ENCODE assay signal across 8 cellular contexts in genomic region chr14:58395565-58395814, GRCh38. TPM values are rescaled to one million over a fixed set of nuclear protein-coding genes. Genes with fewer than 3 reads are reported as not detected.
A peak's percentile ranks its signal among the peaks of the same experiment; 100 is the strongest.
DNase-seq lines count a peak whose midpoint lies in the region; ATAC-seq and TF ChIP-seq lines count a peak whose summit lies in the region.

No MANE protein-coding gene starts in this region.

- intact Hi-C loops in left ventricle myocardium inferior (cut with micrococcal nuclease) (no loop called here), left cardiac atrium (cut with DNase I) (no loop called here), breast epithelium (cut with DNase I; ENCODE audit: low total_unique reads) (no loop called here), vagina (cut with DNase I) (loop anchor here (10.0 kb wide), 1 partner anchor 301 kb away; no protein-coding TSS in a partner anchor)

- peak overlapping the region; percentile 82 for H3K27ac ChIP-seq in left ventricle myocardium inferior (replicated peaks)
- peak overlapping the region; percentile 89 to 93 for H3K27ac ChIP-seq in breast epithelium
- H3K27ac ChIP-seq in vagina = peak overlapping the region; percentile 81

- TF ChIP-seq CTCF in left ventricle myocardium inferior (IDR thresholded peaks at IDR 0.05; ENCODE audit: borderline replicate concordance) (no peak), breast epithelium (IDR thresholded peaks at IDR 0.05) (no peak), vagina (IDR thresholded peaks at IDR 0.05) (no peak)

- H3K36me3 ChIP-seq in left ventricle myocardium inferior (no peaks in the 10 kb centered on the region), breast epithelium (no peaks in the 10 kb centered on the region), vagina (no peaks in the 10 kb centered on the region)

- no peaks in the 10 kb centered on the region for H3K9me3 ChIP-seq in left ventricle myocardium inferior (replicated peaks)
- no peaks in the 10 kb centered on the region for H3K9me3 ChIP-seq in breast epithelium
- H3K9me3 ChIP-seq in mononuclear cell (ENCODE audit: low read depth, low read length) = no peaks in the 10 kb centered on the region
- no peaks in the 10 kb centered on the region for H3K9me3 ChIP-seq in vagina

- peak overlapping the region; percentile 72 for H3K4me3 ChIP-seq in left ventricle myocardium inferior
- peak overlapping the region; percentile 44 to 80 (median 74) for H3K4me3 ChIP-seq in breast epithelium
- H3K4me3 ChIP-seq in mononuclear cell (ENCODE audit: low read length) = peak overlapping the region; percentile 47
- peak overlapping the region; percentile 60 to 65 for H3K4me3 ChIP-seq in vagina

- peaks cover 16% of the 10 kb centered on the region for H3K4me1 ChIP-seq in left ventricle myocardium inferior
- no peaks in the 10 kb centered on the region for H3K4me1 ChIP-seq in breast epithelium
- H3K4me1 ChIP-seq in mononuclear cell (ENCODE audit: insufficient read depth, low read length) = peaks cover 12% of the 10 kb centered on the region
- peaks cover 14% of the 10 kb centered on the region for H3K4me1 ChIP-seq in vagina

- TF ChIP-seq POLR2A in breast epithelium (IDR thresholded peaks at IDR 0.05) (no peak), vagina (IDR thresholded peaks at IDR 0.05) (no peak)

- no peak for ATAC-seq in left cardiac atrium
- ATAC-seq in GM18502 (IDR thresholded peaks at IDR 0.05; ENCODE audit: poor library complexity, unreplicated experiment) = no peak

- DNase-seq in left ventricle myocardium inferior (no peak), left cardiac atrium (no peak), breast epithelium (ENCODE audit: low spot score in 2 of 2) (no peak), vagina (ENCODE audit: extremely low spot score in 2 of 2) (no peak), AG20443 (ENCODE audit: low spot score) (no peak), SHP77 treated with DMSO at 0.1 percent for 48 hours (lab: John Stamatoyannopoulos, UW) (no peak)

- H3K27me3 ChIP-seq in left ventricle myocardium inferior (ENCODE audit: low read depth) = no peaks in the 10 kb centered on the region
- no peaks in the 10 kb centered on the region for H3K27me3 ChIP-seq in breast epithelium
- no peaks in the 10 kb centered on the region for H3K27me3 ChIP-seq in mononuclear cell (ENCODE audit: insufficient read depth, low read length)
- H3K27me3 ChIP-seq in vagina = no peaks in the 10 kb centered on the region

RNA-seq across cellular contexts. Expression of gene TOMM20L, which starts 0.2 kb away (rescaled TPM):
- total RNA-seq in left ventricle myocardium inferior (not detected), left cardiac atrium (not detected), breast epithelium (not detected), mononuclear cell (1.9 TPM), vagina (not detected)

RNA-seq across cellular contexts. Expression of gene TIMM9, which starts 31.8 kb away (rescaled TPM):
- total RNA-seq in left ventricle myocardium inferior (27.8 TPM), left cardiac atrium (10 to 100 TPM; 22.6 to 35.1 TPM), breast epithelium (10 to 100 TPM; 37.4 to 70.6 (median 58.4) TPM), mononuclear cell (25.7 TPM), vagina (47.6 TPM)

RNA-seq across cellular contexts. Expression of gene KIAA0586, which starts 32.0 kb away (rescaled TPM):
- total RNA-seq in left ventricle myocardium inferior = 13.0 TPM
- total RNA-seq in left cardiac atrium = 10 to 100 TPM; 11.9 to 12.4 TPM
- 10 to 100 TPM; 22.3 to 29.6 (median 22.4) TPM for total RNA-seq in breast epithelium
- total RNA-seq in mononuclear cell = 18.4 TPM
- 13.3 TPM for total RNA-seq in vagina
